Comparison of ENCODE assay signal across 18 cellular contexts in genomic region chr4:152847376-152847775, GRCh38.
"Had no signal": no experiment of that assay in that cellular context is flagged by ENCODE, and none has a peak within 500 bp of the region (broad histone marks: within the 10 kb centered on the region; RNA-seq: fewer than 3 reads in every experiment).

No MANE protein-coding gene starts in this region.

- FAIRE-seq: keratinocyte had no signal

- H3K27ac ChIP-seq: epithelial cell of prostate, esophagus muscularis mucosa, gastroesophageal sphincter, left ventricle myocardium inferior, lower lobe of right lung, right atrium auricular region, sigmoid colon, skin epidermis, suprapubic skin, thyroid gland, upper lobe of left lung, uterus had no signal

- H3K4me3 ChIP-seq: esophagus muscularis mucosa, gastroesophageal sphincter, left ventricle myocardium inferior, lower lobe of right lung, right atrium auricular region, sigmoid colon, skin epidermis, suprapubic skin, thyroid gland, upper lobe of left lung, uterus had no signal

- DNase-seq: cortex of kidney, left cardiac atrium, left ventricle myocardium inferior, sigmoid colon had no signal

- H3K27me3 ChIP-seq: dorsolateral prefrontal cortex, esophagus muscularis mucosa, gastroesophageal sphincter, neutrophil, right atrium auricular region, sigmoid colon, suprapubic skin, thyroid gland, upper lobe of left lung, uterus had no signal

- H3K27me3 Mint-ChIP-seq: naive thymus-derived CD4-positive, alpha-beta T cell had no signal

- H3K9me3 ChIP-seq: lower lobe of right lung, neutrophil, right atrium auricular region, sigmoid colon, suprapubic skin, thyroid gland, upper lobe of left lung, uterus had no signal

- H3K4me1 ChIP-seq: uterus had no signal

- ATAC-seq: gastroesophageal sphincter had no signal

- H3K36me3 ChIP-seq: esophagus muscularis mucosa, gastroesophageal sphincter, lower lobe of right lung, neutrophil, right atrium auricular region, sigmoid colon, suprapubic skin, thyroid gland, upper lobe of left lung, uterus had no signal
